In the genomic region with DNA sequence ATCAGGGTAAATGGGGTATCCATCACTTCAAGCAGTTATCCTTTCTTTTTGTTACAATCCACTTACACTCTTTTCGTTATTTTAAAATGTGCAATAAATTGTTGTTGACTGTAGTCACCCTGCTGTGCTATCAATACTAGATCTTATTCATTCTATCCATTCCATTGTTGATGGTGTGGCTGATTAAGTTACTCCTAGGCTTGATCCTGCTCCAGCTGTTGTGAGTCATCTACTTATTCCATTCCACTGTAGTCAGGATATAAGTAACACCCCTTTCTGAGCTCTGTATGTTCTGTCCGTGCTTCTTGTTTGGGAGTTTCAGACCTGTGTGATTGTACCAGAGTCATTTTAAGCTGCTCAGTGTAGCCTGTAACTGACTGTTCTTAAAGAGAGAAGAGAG, we compare ENCODE assay signal across 12 cellular contexts.
DNase-seq lines count a peak whose midpoint lies in the region; ATAC-seq and FAIRE-seq lines count a peak whose summit lies in the region.
"Had no signal": no experiment of that assay in that cellular context is flagged by ENCODE, and none has a peak within 500 bp of the region (broad histone marks: within the 10 kb centered on the region; RNA-seq: fewer than 3 reads in every experiment).

No MANE protein-coding gene starts in this region.

- DNase-seq in ELR (ENCODE audit: low read depth) (peak; percentile 95), RCC 7860 (ENCODE audit: low spot score) (peak; percentile 18), pulmonary artery endothelial cell (ENCODE audit: low read depth, low spot score) (peak; percentile 69), NCI-H510A treated with DMSO at 0.1 percent for 48 hours (lab: John Stamatoyannopoulos, UW) (no peak), NCI-H128 (lab: John Stamatoyannopoulos, UW; ENCODE audit: unreplicated experiment) (no peak), NCI-H1092 (lab: John Stamatoyannopoulos, UW) (no peak), NCI-H748 treated with DMSO at 0.1 percent for 48 hours (lab: John Stamatoyannopoulos, UW) (no peak)
- DNase-seq: body of pancreas, KG1, small intestine had no signal

- FAIRE-seq in RCC 7860 (lab: Jason Lieb, UNC) = no peak
- FAIRE-seq: GM18507, small intestine had no signal

- ATAC-seq in esophagus mucosa = peak; percentile 93
- ATAC-seq: body of pancreas had no signal

Comparison
In these comparisons a context has a peak if more than half of its experiments do, and no peak if none do; other contexts are left out.
1. DNase-seq: peak in ELR (single experiment), RCC 7860 (single experiment) and pulmonary artery endothelial cell (single experiment); none in NCI-H510A treated with DMSO at 0.1 percent for 48 hours (single experiment), NCI-H128 (single experiment), NCI-H1092 (single experiment) and NCI-H748 treated with DMSO at 0.1 percent for 48 hours (single experiment).